Comparison of ENCODE assay signal across 17 cellular contexts in genomic region chr7:88545663-88546062, GRCh38.
"Had no signal": no experiment of that assay in that cellular context is flagged by ENCODE, and none has a peak within 500 bp of the region (broad histone marks: within the 10 kb centered on the region; RNA-seq: fewer than 3 reads in every experiment).

No MANE protein-coding gene starts in this region.

- H3K9ac ChIP-seq: neural progenitor cell had no signal

- H3K27me3 ChIP-seq: hepatocyte, neural progenitor cell, ovary, right atrium auricular region had no signal

- ATAC-seq: left cardiac atrium, lower lobe of right lung, natural killer cell had no signal

- H3K36me3 ChIP-seq: left ventricle myocardium inferior, lower lobe of right lung, neural progenitor cell, ovary, right atrium auricular region had no signal

- H2AFZ ChIP-seq: hepatocyte, neural progenitor cell had no signal

- H3K9me3 ChIP-seq: lower lobe of right lung, ovary had no signal

- H3K4me3 ChIP-seq: hepatocyte, left ventricle myocardium inferior, lower lobe of right lung, neural progenitor cell, ovary, right atrium auricular region, smooth muscle cell had no signal

- H3K27ac ChIP-seq: hepatocyte, left ventricle myocardium inferior, lower lobe of right lung, neural progenitor cell, ovary, right atrium auricular region had no signal

- DNase-seq: dermis blood vessel endothelial cell; foreskin melanocyte; head of caudate nucleus; kidney; left cardiac atrium; left ventricle myocardium inferior; lower lobe of right lung; natural killer cell; nucleus accumbens; ovary; stimulated activated CD4-positive, alpha-beta T cell treated with anti-CD3 and anti-CD28 coated beads, Interleukin-2, amount 100 ng/mL, for 48 hours; stimulated activated naive CD4-positive, alpha-beta T cell treated with Interleukin-2 at 50 U/mL for 16 hours; trophoblast cell had no signal

- H3K4me2 ChIP-seq: hepatocyte, neural progenitor cell, smooth muscle cell had no signal

- H3K4me1 ChIP-seq: left ventricle myocardium inferior, lower lobe of right lung, neural progenitor cell, right atrium auricular region had no signal
